Comparison of ENCODE assay signal across 9 cellular contexts in the genomic region with DNA sequence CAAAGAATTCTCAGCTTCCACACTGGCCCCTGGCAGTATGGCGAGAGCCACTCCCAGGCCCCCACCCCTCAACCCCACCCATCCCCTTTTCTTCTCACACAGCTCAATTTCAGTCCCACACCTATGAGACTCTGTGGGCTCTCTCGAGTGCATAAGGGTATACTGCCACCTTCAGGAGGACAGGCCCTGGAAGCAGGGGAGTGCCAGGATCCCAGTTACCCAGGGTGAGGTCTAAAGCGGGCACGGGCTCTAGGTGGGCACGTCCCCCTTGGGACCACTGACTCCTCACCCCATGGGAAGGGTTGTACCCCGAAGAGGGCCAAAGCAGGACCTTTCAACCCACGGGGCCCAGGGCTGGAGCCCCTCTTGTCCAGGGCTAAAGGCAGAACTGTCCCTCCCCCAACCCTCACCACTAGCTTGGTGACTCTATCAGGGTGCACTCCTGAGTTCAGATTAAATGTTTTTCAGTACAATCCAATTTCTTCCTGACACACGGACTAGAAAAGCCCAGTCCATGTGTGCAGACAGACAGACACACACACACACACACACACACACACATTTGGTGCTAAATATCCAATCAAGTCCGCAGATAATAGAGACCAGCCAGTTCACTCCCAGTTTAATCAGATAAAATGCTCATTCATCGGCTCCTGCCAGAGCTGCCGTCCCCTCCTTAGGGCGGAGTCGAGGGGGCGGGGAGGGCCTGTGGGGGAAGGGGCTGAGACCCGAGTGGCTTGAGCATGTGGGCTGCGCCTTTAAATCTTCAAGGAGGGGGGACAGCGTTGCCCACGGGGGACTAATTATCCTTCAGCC. TPM values are rescaled to one million over a fixed set of nuclear protein-coding genes. Genes with fewer than 3 reads are reported as not detected.
DNase-seq lines count a peak whose midpoint lies in the region; ATAC-seq and TF ChIP-seq lines count a peak whose summit lies in the region.
"Had no signal": no experiment of that assay in that cellular context is flagged by ENCODE, and none has a peak within 500 bp of the region (broad histone marks: within the 10 kb centered on the region; RNA-seq: fewer than 3 reads in every experiment).

No MANE protein-coding gene starts in this region.

- no peak overlapping the region for H3K27ac ChIP-seq in cardiac muscle cell

- TF ChIP-seq CTCF in BJ (IDR thresholded peaks at IDR 0.05; ENCODE audit: insufficient read depth, low read depth, low read length) (peak; percentile 91), cardiac muscle cell (IDR thresholded peaks at IDR 0.05; ENCODE audit: low read depth, low read length) (peak; percentile 81)

- POLR2A ChIA-PET in BJ (lab: Charles Lee), result interaction anchor here (0.6 to 0.7 kb wide), 2 partner anchors 29 to 180 kb away, joined by 3 to 4 read pairs; no protein-coding TSS in a partner anchor

- H3K9me3 Mint-ChIP-seq in activated naive CD4-positive, alpha-beta T cell treated with anti-CD3 and anti-CD28 coated beads, Interleukin-2, amount 50 U/mL, for 72 hours, result no peaks in the 10 kb centered on the region
- H3K9me3 Mint-ChIP-seq: immature natural killer cell had no signal

- H3K27ac Mint-ChIP-seq in activated naive CD4-positive, alpha-beta T cell treated with anti-CD3 and anti-CD28 coated beads, Interleukin-2, amount 50 U/mL, for 72 hours, result no peak overlapping the region
- H3K27ac Mint-ChIP-seq: immature natural killer cell had no signal

- ATAC-seq in activated naive CD4-positive, alpha-beta T cell treated with anti-CD3 and anti-CD28 coated beads, Interleukin-2, amount 50 U/mL, for 72 hours, result peak; percentile 63 to 85
- no peak for ATAC-seq in GM18867 (IDR thresholded peaks at IDR 0.05; ENCODE audit: unreplicated experiment)

- CTCF ChIA-PET in BJ (lab: Yijun Ruan, JAX), result interaction anchor here (0.6 to 9.2 kb wide), 41 partner anchors 9 to 967 kb away, joined by 3 to 278 read pairs (median 4); partner anchors contain the start of genes ISLR2 and STRA6

- H3K36me3 ChIP-seq in BJ (ENCODE audit: control insufficient read depth, insufficient read depth, low read length) (no peaks in the 10 kb centered on the region), cardiac muscle cell (no peaks in the 10 kb centered on the region)

- H3K4me3 ChIP-seq in BJ (ENCODE audit: low read depth, low read length) (no peak overlapping the region), cardiac muscle cell (no peak overlapping the region)

- H3K36me3 Mint-ChIP-seq in activated naive CD4-positive, alpha-beta T cell treated with anti-CD3 and anti-CD28 coated beads, Interleukin-2, amount 50 U/mL, for 72 hours, result no peaks in the 10 kb centered on the region
- H3K36me3 Mint-ChIP-seq: immature natural killer cell had no signal

- H3K9me3 ChIP-seq in cardiac muscle cell (ENCODE audit: low read depth), result no peaks in the 10 kb centered on the region

- H3K4me1 ChIP-seq in cardiac muscle cell (ENCODE audit: low read depth), result peaks cover 11% of the 10 kb centered on the region

- peaks cover 22% of the 10 kb centered on the region for H3K27me3 ChIP-seq in BJ (ENCODE audit: control insufficient read depth, insufficient read depth, low read length)
- H3K27me3 ChIP-seq in cardiac muscle cell, result no peaks in the 10 kb centered on the region

- no peak for DNase-seq in BJ (ENCODE audit: low read depth)
- peak; percentile 72 for DNase-seq in H4 (ENCODE audit: low spot score)
- DNase-seq in NCI-H345 (lab: John Stamatoyannopoulos, UW), result peak; percentile 67
- DNase-seq in activated naive CD4-positive, alpha-beta T cell treated with anti-CD3 and anti-CD28 coated beads, Interleukin-2, amount 50 U/mL, for 72 hours (ENCODE audit: low spot score in 2 of 2), result peak in 1 of 2 donors; percentile 38
- peak; percentile 69 to 77 for DNase-seq in cardiac muscle cell (ENCODE audit: low read depth in 1 of 2, low spot score in 1 of 2)
- DNase-seq in renal cortical epithelial cell (ENCODE audit: low read depth), result peak; percentile 44
- DNase-seq in activated CD4-positive, CD25-positive, alpha-beta regulatory T cell treated with anti-CD3 and anti-CD28 coated beads, Interleukin-2, amount 50 U/mL, for 72 hours, result no peak

RNA-seq across cellular contexts. Expression of gene CYP11A1, which starts 59.4 kb away (rescaled TPM):
- polyA plus RNA-seq in BJ (2011; rRNA removed) (0.63 and 0.70 TPM in 2 replicates), cardiac muscle cell (11.2 and 13.0 TPM in 2 replicates)
- polyA minus RNA-seq in BJ (2011; rRNA and poly(A)+ RNA removed), result 0.33 and 0.46 TPM in 2 replicates
- total RNA-seq in H4 (2014; rRNA removed; shearing (Covaris generic)), result not detected in 2 replicates
- total RNA-seq in activated naive CD4-positive, alpha-beta T cell treated with anti-CD3 and anti-CD28 coated beads, Interleukin-2, amount 50 U/mL, for 72 hours, result under 1 TPM in 1 of 2 donors, not detected in 1; 0.59 TPM
- total RNA-seq in cardiac muscle cell (5.4 and 9.8 TPM in 2 replicates), renal cortical epithelial cell (0.20 TPM in 1 of 2 replicates, not detected in the other)
- polyA plus RNA-seq: immature natural killer cell had no signal

Comparison
In these comparisons a context has a peak if more than half of its experiments do, and no peak if none do; other contexts are left out.
1. DNase-seq: peak in H4 (single experiment), NCI-H345 (single experiment), cardiac muscle cell (2 of 2) and renal cortical epithelial cell (single experiment); none in BJ (single experiment) and activated CD4-positive, CD25-positive, alpha-beta regulatory T cell treated with anti-CD3 and anti-CD28 coated beads, Interleukin-2, amount 50 U/mL, for 72 hours (single experiment).